2 cellular contexts compared by ENCODE assay signal in the genomic region with DNA sequence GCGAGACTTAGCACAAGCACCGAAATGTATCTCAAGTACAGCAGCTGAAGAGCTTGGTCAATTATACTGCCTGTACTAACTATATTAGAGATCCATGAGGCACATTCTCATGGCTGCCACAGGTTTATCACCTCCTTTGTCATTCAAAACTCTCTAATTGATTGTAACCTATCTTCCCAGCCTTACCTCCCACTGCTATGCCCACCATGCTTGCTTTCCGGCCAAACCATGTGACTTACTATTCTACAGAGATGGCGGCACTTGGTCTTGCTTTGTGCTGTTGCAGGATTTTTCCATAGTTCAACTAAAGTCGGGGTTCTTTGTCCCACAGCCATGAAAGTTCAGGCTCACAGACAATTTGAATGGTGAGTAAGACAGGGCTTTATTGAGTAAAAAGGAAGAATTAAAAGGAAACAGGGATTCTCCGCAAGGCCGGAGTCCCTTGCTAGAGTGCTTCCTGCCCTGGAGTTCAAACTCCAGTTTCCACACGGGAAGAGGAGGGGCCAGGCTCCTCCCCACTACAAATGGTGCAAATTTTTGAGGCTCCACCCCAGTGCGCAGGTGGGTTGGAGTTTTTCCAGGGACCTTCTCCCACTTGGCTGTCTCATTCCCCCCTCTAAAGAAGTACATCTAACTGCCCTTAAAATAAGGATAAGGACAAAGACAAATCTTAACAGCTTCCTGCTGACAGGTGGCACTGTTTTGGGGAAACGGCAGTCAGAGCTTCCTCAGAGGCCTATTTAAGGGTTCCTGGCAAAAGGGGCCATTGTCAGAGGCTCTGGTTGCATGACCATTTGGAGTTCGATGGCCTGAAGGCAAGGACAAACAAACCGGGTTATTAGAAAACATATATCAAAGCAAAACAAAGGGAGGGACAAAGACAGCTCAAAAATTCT.
TF ChIP-seq lines count a peak whose summit lies in the region.

No MANE protein-coding gene starts in this region.

TF ChIP-seq in HCT116, 20 proteins besides CTCF, POLR2A, EP300 and RAD21:
- no peak for TF ChIP-seq SIN3A (IDR thresholded peaks at IDR 0.05; ENCODE audit: low read depth)
- no peak for TF ChIP-seq POLR2AphosphoS5 (IDR thresholded peaks at IDR 0.05; ENCODE audit: low read depth, low read length)

TF ChIP-seq in GM12878, 131 proteins besides CTCF, POLR2A, EP300 and RAD21:
- no peak for TF ChIP-seq SREBF1 (IDR thresholded peaks at IDR 0.05; ENCODE audit: low read length)
- TF ChIP-seq ETV6 (conservative IDR thresholded peaks at IDR 0.05 in 1 of 2, IDR thresholded peaks at IDR 0.05 in 1 of 2; ENCODE audit: borderline replicate concordance in 1 of 2, low read depth in 1 of 2): no peak
- no peak for TF ChIP-seq ZNF687 (IDR thresholded peaks at IDR 0.05)
- TF ChIP-seq, protein P1, sequence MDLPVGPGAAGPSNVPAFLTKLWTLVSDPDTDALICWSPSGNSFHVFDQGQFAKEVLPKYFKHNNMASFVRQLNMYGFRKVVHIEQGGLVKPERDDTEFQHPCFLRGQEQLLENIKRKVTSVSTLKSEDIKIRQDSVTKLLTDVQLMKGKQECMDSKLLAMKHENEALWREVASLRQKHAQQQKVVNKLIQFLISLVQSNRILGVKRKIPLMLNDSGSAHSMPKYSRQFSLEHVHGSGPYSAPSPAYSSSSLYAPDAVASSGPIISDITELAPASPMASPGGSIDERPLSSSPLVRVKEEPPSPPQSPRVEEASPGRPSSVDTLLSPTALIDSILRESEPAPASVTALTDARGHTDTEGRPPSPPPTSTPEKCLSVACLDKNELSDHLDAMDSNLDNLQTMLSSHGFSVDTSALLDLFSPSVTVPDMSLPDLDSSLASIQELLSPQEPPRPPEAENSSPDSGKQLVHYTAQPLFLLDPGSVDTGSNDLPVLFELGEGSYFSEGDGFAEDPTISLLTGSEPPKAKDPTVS (IDR thresholded peaks at IDR 0.05; ENCODE audit: low read depth, low read length): no peak
- no peak for TF ChIP-seq EZH2 (IDR thresholded peaks at IDR 0.05; ENCODE audit: borderline replicate concordance, control insufficient read depth, low read depth, low read length)
- no peak for TF ChIP-seq DPF2 (IDR thresholded peaks at IDR 0.05)
- TF ChIP-seq ZZZ3 (IDR thresholded peaks at IDR 0.05; ENCODE audit: control insufficient read depth, insufficient read length, low read depth): no peak
- TF ChIP-seq CEBPB (IDR thresholded peaks at IDR 0.05; ENCODE audit: borderline replicate concordance in 1 of 2, low read depth in 2 of 2, low read length in 2 of 2): no peak
